Comparison of ENCODE assay signal across 10 cellular contexts in genomic region chr1:159946242-159947187, GRCh38. TPM values are rescaled to one million over a fixed set of nuclear protein-coding genes. Genes with fewer than 3 reads are reported as not detected.
DNase-seq lines count a peak whose midpoint lies in the region; ATAC-seq and TF ChIP-seq lines count a peak whose summit lies in the region.
"Had no signal": no experiment of that assay in that cellular context is flagged by ENCODE, and none has a peak within 500 bp of the region (broad histone marks: within the 10 kb centered on the region; RNA-seq: fewer than 3 reads in every experiment).

No MANE protein-coding gene starts in this region.

- peak overlapping the region; percentile 89 for H3K4me3 Mint-ChIP-seq in T-helper 17 cell

- H3K36me3 Mint-ChIP-seq in T-helper 17 cell (ENCODE audit: low read depth) = peaks cover 8% of the 10 kb centered on the region
- H3K36me3 Mint-ChIP-seq: natural killer cell treated with Interleukin-12 subunit alpha and Interleukin-12 subunit beta and Interleukin-15 and Interleukin-18, amount 100 ng/mL, for 72 hours had no signal

- peak overlapping the region in 1 of 2 donors; percentile 56 for H3K4me3 ChIP-seq in right atrium auricular region
- peak overlapping the region in 1 of 8 donors; percentile 63 for H3K4me3 ChIP-seq in spleen

- WGBS in spleen, 5 donors = 57 to 69% (median 65%) methylated on average over 9 of the region's 9 CpGs

- H3K4me1 Mint-ChIP-seq in T-helper 17 cell = peaks cover 21% of the 10 kb centered on the region

- H3K27me3 ChIP-seq in right atrium auricular region (no peaks in the 10 kb centered on the region), spleen (replicated peaks in 1 of 7) (peaks cover 0 to 57% (median 24%) of the 10 kb centered on the region in 7 donors)

- no peak for ATAC-seq in T-helper 17 cell

- H3K27me3 Mint-ChIP-seq in T-helper 17 cell = peaks cover 61% of the 10 kb centered on the region

- no peak overlapping the region for H3K27ac Mint-ChIP-seq in T-helper 17 cell
- H3K27ac Mint-ChIP-seq: natural killer cell treated with Interleukin-12 subunit alpha and Interleukin-12 subunit beta and Interleukin-15 and Interleukin-18, amount 100 ng/mL, for 72 hours had no signal

- DNase-seq in DMS53 (lab: John Stamatoyannopoulos, UW) (peak; percentile 32), DMS53 treated with DMSO at 0.1 percent for 48 hours (lab: John Stamatoyannopoulos, UW; ENCODE audit: unreplicated experiment) (no peak), T-helper 17 cell (no peak), right atrium auricular region (ENCODE audit: low spot score) (no peak), spleen (peak; percentile 15), NCI-H1092 treated with DMSO at 0.1 percent for 48 hours (lab: John Stamatoyannopoulos, UW) (no peak), NCI-H748 (lab: John Stamatoyannopoulos, UW; ENCODE audit: unreplicated experiment) (no peak), superior temporal gyrus (ENCODE audit: extremely low spot score) (no peak)

- H3K27ac ChIP-seq in right atrium auricular region (peak overlapping the region; percentile 3 to 37), spleen (no peak overlapping the region)

- H3K9me3 ChIP-seq in T-helper 17 cell (ENCODE audit: control insufficient read depth, low read length, poor library complexity, severe bottlenecking) (no peaks in the 10 kb centered on the region), right atrium auricular region (no peaks in the 10 kb centered on the region), spleen (no peaks in the 10 kb centered on the region)

- no peak for TF ChIP-seq POLR2A in spleen (IDR thresholded peaks at IDR 0.05)

- H3K36me3 ChIP-seq in right atrium auricular region (no peaks in the 10 kb centered on the region), spleen (no peaks in the 10 kb centered on the region)

- intact Hi-C loops in spleen (cut with DNase I; ENCODE audit: low total_unique reads) = no loop called here

- peaks cover 0 to 22% of the 10 kb centered on the region in 2 donors for H3K4me1 ChIP-seq in right atrium auricular region
- H3K4me1 ChIP-seq in spleen = peaks cover 0 to 18% (median 12%) of the 10 kb centered on the region in 6 donors

- no peak for TF ChIP-seq CTCF in right atrium auricular region (IDR thresholded peaks at IDR 0.05)
- no peak for TF ChIP-seq CTCF in spleen (IDR thresholded peaks at IDR 0.05 in 8 of 11, conservative IDR thresholded peaks at IDR 0.05 in 3 of 11)

RNA-seq across cellular contexts. Expression of gene IGSF9, which starts 1.1 kb away (rescaled TPM):
- total RNA-seq in T-helper 17 cell (under 1 TPM in 1 of 2 donors, not detected in 1; 0.07 TPM), right atrium auricular region (1 to 10 TPM; 2.0 to 5.4 TPM), spleen (1 to 10 TPM in 4 of 7 donors, under 1 TPM in 3; 0.64 to 2.1 (median 1.1) TPM)
- under 1 TPM; 0.12 to 0.80 (median 0.46) TPM for polyA plus RNA-seq in spleen
- total RNA-seq: natural killer cell treated with Interleukin-12 subunit alpha and Interleukin-12 subunit beta and Interleukin-15 and Interleukin-18, amount 100 ng/mL, for 72 hours had no signal

RNA-seq across cellular contexts. Expression of gene SLAMF9, which starts 7.5 kb away (rescaled TPM):
- not detected for total RNA-seq in T-helper 17 cell
- total RNA-seq in right atrium auricular region = not detected
- total RNA-seq in spleen = 1 to 10 TPM in 1 of 7 donors, under 1 TPM in 2, not detected in 4; 0.67 to 1.3 (median 0.89) TPM
- polyA plus RNA-seq in spleen = under 1 TPM; 0.14 to 0.26 (median 0.22) TPM
- total RNA-seq: A172; natural killer cell treated with Interleukin-12 subunit alpha and Interleukin-12 subunit beta and Interleukin-15 and Interleukin-18, amount 100 ng/mL, for 72 hours had no signal

RNA-seq across cellular contexts. Expression of gene TAGLN2, which starts 21.2 kb away (rescaled TPM):
- 100 to 1,000 TPM; 515 to 717 TPM for total RNA-seq in T-helper 17 cell
- total RNA-seq in right atrium auricular region = 100 to 1,000 TPM; 124 to 235 TPM
- total RNA-seq in spleen = 100 to 1,000 TPM; 341 to 505 (median 407) TPM
- 100 to 1,000 TPM; 351 to 525 (median 475) TPM for polyA plus RNA-seq in spleen

RNA-seq across cellular contexts. Expression of gene CFAP45, which starts 46.5 kb away (rescaled TPM):
- total RNA-seq in T-helper 17 cell (1 to 10 TPM; 4.6 to 6.3 TPM), right atrium auricular region (1 to 10 TPM in 1 of 2 donors, under 1 TPM in 1; 0.86 to 1.3 TPM), spleen (1 to 10 TPM; 1.1 to 3.0 (median 2.0) TPM)
- 1 to 10 TPM in 2 of 3 donors, under 1 TPM in 1; 0.58 to 2.8 (median 1.2) TPM for polyA plus RNA-seq in spleen

Comparison
In these comparisons a context has a peak if more than half of its experiments do, and no peak if none do; other contexts are left out.
1. DNase-seq: peak in DMS53 (single experiment) and spleen (single experiment); none in DMS53 treated with DMSO at 0.1 percent for 48 hours (single experiment), T-helper 17 cell (0 of 3), right atrium auricular region (single experiment), NCI-H1092 treated with DMSO at 0.1 percent for 48 hours (single experiment), NCI-H748 (single experiment) and superior temporal gyrus (single experiment).
2. H3K27ac ChIP-seq: peak in right atrium auricular region (2 of 2); none in spleen (0 of 8).